12 cellular contexts compared by ENCODE assay signal in genomic region chr19:29098863-29099481, GRCh38.
A peak's percentile ranks its signal among the peaks of the same experiment; 100 is the strongest.
DNase-seq lines count a peak whose midpoint lies in the region; TF ChIP-seq lines count a peak whose summit lies in the region.
"Had no signal": no experiment of that assay in that cellular context is flagged by ENCODE, and none has a peak within 500 bp of the region (broad histone marks: within the 10 kb centered on the region; RNA-seq: fewer than 3 reads in every experiment).

No MANE protein-coding gene starts in this region.

- no peaks in the 10 kb centered on the region for H3K9me3 Mint-ChIP-seq in activated CD4-positive, alpha-beta T cell treated with anti-CD3 and anti-CD28 coated beads, Interleukin-2, amount 10 ng/mL, durations not matched to agents 24 days and 14 days

- DNase-seq in BJ (ENCODE audit: low read depth): peak; percentile 70
- peak; percentile 80 for DNase-seq in RPMI7951 (ENCODE audit: low read depth)
- DNase-seq in foreskin fibroblast: peak; percentile 50 to 92
- peak; percentile 98 for DNase-seq in renal cortical epithelial cell (ENCODE audit: low read depth)
- DNase-seq in NCI-H524 (lab: John Stamatoyannopoulos, UW): no peak
- DNase-seq in GM13976 (ENCODE audit: low spot score): no peak
- no peak for DNase-seq in activated CD4-positive, alpha-beta T cell treated with anti-CD3 and anti-CD28 coated beads, Interleukin-2, amount 10 ng/mL, durations not matched to agents 24 days and 14 days
- no peak for DNase-seq in stimulated activated CD4-positive, alpha-beta T cell treated with anti-CD3 and anti-CD28 coated beads, Interleukin-4, amount 100 ng/mL, for 1 hour
- DNase-seq: activated CD4-positive, alpha-beta T cell treated with anti-CD3 and anti-CD28 coated beads for 48 hours; COR-L47; NK-92 treated with Interleukin-12 subunit alpha and Interleukin-12 subunit beta, amount 100 ng/mL, for 24 hours had no signal

- no peaks in the 10 kb centered on the region for H3K36me3 Mint-ChIP-seq in activated CD4-positive, alpha-beta T cell treated with anti-CD3 and anti-CD28 coated beads, Interleukin-2, amount 10 ng/mL, durations not matched to agents 24 days and 14 days (ENCODE audit: low read depth)

- H3K4me1 Mint-ChIP-seq in activated CD4-positive, alpha-beta T cell treated with anti-CD3 and anti-CD28 coated beads, Interleukin-2, amount 10 ng/mL, durations not matched to agents 24 days and 14 days: no peaks in the 10 kb centered on the region

- in situ Hi-C loops in GM13976 (cut with MboI; ENCODE audit: low sequenced_read_pairs, unreplicated experiment): no loop called here

- no peak for TF ChIP-seq CTCF in BJ (IDR thresholded peaks at IDR 0.05; ENCODE audit: insufficient read depth, low read depth, low read length)
- no peak for TF ChIP-seq CTCF in foreskin fibroblast (IDR thresholded peaks at IDR 0.05; ENCODE audit: low read depth, low read length)
- no peak for TF ChIP-seq CTCF in GM13976 (IDR thresholded peaks at IDR 0.05; ENCODE audit: borderline replicate concordance, control extremely low read depth, extremely low read depth, insufficient read depth, missing control alignments)

- H3K27ac Mint-ChIP-seq in activated CD4-positive, alpha-beta T cell treated with anti-CD3 and anti-CD28 coated beads, Interleukin-2, amount 10 ng/mL, durations not matched to agents 24 days and 14 days: no peak overlapping the region

- intact Hi-C loops in activated CD4-positive, alpha-beta T cell treated with anti-CD3 and anti-CD28 coated beads, Interleukin-2, amount 10 ng/mL, durations not matched to agents 24 days and 14 days (cut with micrococcal nuclease): no loop called here

- H3K4me3 ChIP-seq in BJ (ENCODE audit: low read depth, low read length): no peak overlapping the region
- no peak overlapping the region for H3K4me3 ChIP-seq in foreskin fibroblast (ENCODE audit: low read depth in 1 of 2, low read length in 2 of 2)
- H3K4me3 ChIP-seq: cardiac muscle cell had no signal

- POLR2A ChIA-PET in BJ (lab: Charles Lee): no interaction called here

- no peaks in the 10 kb centered on the region for H3K36me3 ChIP-seq in BJ (ENCODE audit: control insufficient read depth, insufficient read depth, low read length)
- H3K36me3 ChIP-seq: cardiac muscle cell had no signal

- H3K27me3 ChIP-seq in BJ (ENCODE audit: control insufficient read depth, insufficient read depth, low read length): no peaks in the 10 kb centered on the region; the same call in 1 of the 2 replicates
- H3K27me3 ChIP-seq: cardiac muscle cell had no signal

- H3K4me3 Mint-ChIP-seq in activated CD4-positive, alpha-beta T cell treated with anti-CD3 and anti-CD28 coated beads, Interleukin-2, amount 10 ng/mL, durations not matched to agents 24 days and 14 days: no peak overlapping the region

- H3K27me3 Mint-ChIP-seq in activated CD4-positive, alpha-beta T cell treated with anti-CD3 and anti-CD28 coated beads, Interleukin-2, amount 10 ng/mL, durations not matched to agents 24 days and 14 days: no peaks in the 10 kb centered on the region

- CTCF ChIA-PET in BJ (lab: Yijun Ruan, JAX): interaction anchor here (1.5 kb wide), 1 partner anchor 14 kb away, joined by 4 read pairs; no protein-coding TSS in a partner anchor

Comparison
In these comparisons a context has a peak if more than half of its experiments do, and no peak if none do; other contexts are left out.
1. DNase-seq: peak in BJ (single experiment), RPMI7951 (single experiment), foreskin fibroblast (2 of 2) and renal cortical epithelial cell (single experiment); none in NCI-H524 (0 of 2), GM13976 (single experiment), activated CD4-positive, alpha-beta T cell treated with anti-CD3 and anti-CD28 coated beads, Interleukin-2, amount 10 ng/mL, durations not matched to agents 24 days and 14 days (single experiment) and stimulated activated CD4-positive, alpha-beta T cell treated with anti-CD3 and anti-CD28 coated beads, Interleukin-4, amount 100 ng/mL, for 1 hour (single experiment).